ENCODE assay signal across 8 cellular contexts in the genomic region with DNA sequence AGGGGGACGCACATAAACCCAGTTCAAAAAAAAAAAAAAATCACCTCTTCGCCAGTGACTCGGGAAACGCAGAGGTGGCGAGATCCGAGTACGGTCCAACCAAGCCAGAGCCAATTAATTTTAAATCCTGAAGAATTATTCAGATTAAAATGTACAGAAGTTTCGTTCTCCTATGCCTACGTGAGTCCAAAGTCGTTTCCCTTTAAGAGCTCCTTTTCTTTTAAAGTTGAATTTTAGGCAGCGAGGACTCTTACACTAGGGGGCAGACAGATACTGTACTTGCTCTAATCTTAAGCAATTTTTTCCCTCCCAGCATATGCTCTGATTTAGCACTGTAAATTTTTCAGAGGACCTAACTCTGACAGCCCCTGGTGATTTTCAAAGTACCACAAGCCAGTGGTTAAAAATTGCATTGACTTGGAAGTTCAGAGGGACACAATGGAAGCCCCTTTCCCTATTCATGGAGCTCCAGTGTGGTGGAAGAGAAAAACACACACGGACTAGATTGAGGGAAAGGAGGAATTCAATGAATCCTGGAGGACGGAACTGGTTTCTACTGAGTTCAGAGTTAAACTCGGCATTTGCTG. TPM values are rescaled to one million over a fixed set of nuclear protein-coding genes. Genes with fewer than 3 reads are reported as not detected.
DNase-seq lines count a peak whose midpoint lies in the region; ATAC-seq and FAIRE-seq lines count a peak whose summit lies in the region.

No MANE protein-coding gene starts in this region.

- no peak for FAIRE-seq in HTR-8/SVneo (lab: Jason Lieb, UNC)

- WGBS in aorta, 2 donors, result 2 to 3% methylated on average over 14 of the region's 14 CpGs

- H3K27me3 ChIP-seq in NT2/D1 (ENCODE audit: insufficient read depth, insufficient read length) (peaks cover 92% of the 10 kb centered on the region), aorta (ENCODE audit: control insufficient read depth in 1 of 2, insufficient read depth in 2 of 2, low read length in 1 of 2) (no peaks in the 10 kb centered on the region)

- peaks cover 1% of the 10 kb centered on the region for H3K4me1 ChIP-seq in NT2/D1 (ENCODE audit: insufficient read depth, insufficient read length)
- no peaks in the 10 kb centered on the region for H3K4me1 ChIP-seq in aorta (ENCODE audit: control insufficient read depth in 1 of 2, insufficient read depth in 2 of 2, low read length in 2 of 2)

- H3K4me3 ChIP-seq in NT2/D1 (ENCODE audit: insufficient read length, low read depth) (peak overlapping the region; percentile 31), aorta (ENCODE audit: low read length in 2 of 2) (peak overlapping the region; percentile 71 to 96)

- peak; percentile 64 for DNase-seq in ELF-1 (ENCODE audit: low read depth, low spot score)
- no peak for DNase-seq in NT2/D1 (ENCODE audit: low read depth, low spot score)
- peak; percentile 81 to 92 for DNase-seq in dermis microvascular lymphatic vessel endothelial cell (ENCODE audit: low read depth in 2 of 2)
- DNase-seq in lung microvascular endothelial cell (ENCODE audit: low read depth in 2 of 2), result peak; percentile 89 to 93
- no peak for DNase-seq in aorta
- DNase-seq in 8988T, result no peak
- no peak for DNase-seq in HTR-8/SVneo (ENCODE audit: insufficient read length, low spot score)

- peak overlapping the region in 1 of 2 donors; percentile 43 for H3K27ac ChIP-seq in aorta (ENCODE audit: low read depth in 1 of 2, low read length in 2 of 2)

- H3K36me3 ChIP-seq in NT2/D1 (ENCODE audit: insufficient read depth, insufficient read length, low read length), result no peaks in the 10 kb centered on the region
- no peaks in the 10 kb centered on the region for H3K36me3 ChIP-seq in aorta (ENCODE audit: control insufficient read depth in 1 of 2, insufficient read depth in 2 of 2, low read length in 1 of 2)

- ATAC-seq in HG03378 (IDR thresholded peaks at IDR 0.05; ENCODE audit: unreplicated experiment), result peak; percentile 57
- ATAC-seq in aorta (ENCODE audit: low FRiP score), result peak; percentile 73

- H3K9ac ChIP-seq in NT2/D1 (ENCODE audit: insufficient read length, low read depth), result no peak overlapping the region

- intact Hi-C loops in aorta (cut with DNase I), result loop anchor here (5.0 to 10.0 kb wide), 7 partner anchors 142 to 1655 kb away; no protein-coding TSS in a partner anchor

- no peaks in the 10 kb centered on the region for H3K9me3 ChIP-seq in NT2/D1 (ENCODE audit: insufficient read depth, low read length)
- H3K9me3 ChIP-seq in aorta (ENCODE audit: control insufficient read depth, low read length), result no peaks in the 10 kb centered on the region

RNA-seq across cellular contexts. Expression of gene NR2F2, which starts 3.3 kb away (rescaled TPM):
- total RNA-seq in dermis microvascular lymphatic vessel endothelial cell (13.6 and 33.5 TPM in 2 replicates), lung microvascular endothelial cell (17.4 and 25.0 TPM in 2 replicates), aorta (100 to 1,000 TPM; 102 to 132 TPM)
- 100 to 1,000 TPM in 1 of 2 donors, 10 to 100 TPM in 1; 26.0 to 115 TPM for polyA plus RNA-seq in aorta

Comparison
In these comparisons a context has a peak if more than half of its experiments do, and no peak if none do; other contexts are left out.
1. DNase-seq: peak in ELF-1 (single experiment), dermis microvascular lymphatic vessel endothelial cell (2 of 2) and lung microvascular endothelial cell (2 of 2); none in NT2/D1 (single experiment), aorta (0 of 2), 8988T (single experiment) and HTR-8/SVneo (single experiment).